20 cellular contexts compared by ENCODE assay signal in genomic region chr10:120486671-120487205, GRCh38. TPM values are rescaled to one million over a fixed set of nuclear protein-coding genes. Genes with fewer than 3 reads are reported as not detected.
"Had no signal": no experiment of that assay in that cellular context is flagged by ENCODE, and none has a peak within 500 bp of the region (broad histone marks: within the 10 kb centered on the region; RNA-seq: fewer than 3 reads in every experiment).

No MANE protein-coding gene starts in this region.

- H3K4me1 Mint-ChIP-seq: IgD-negative memory B cell had no signal

- H3K36me3 Mint-ChIP-seq: IgD-negative memory B cell had no signal

- H3K4me2 ChIP-seq: KMS-11 had no signal

- H3K27ac Mint-ChIP-seq: IgD-negative memory B cell had no signal

- H3K4me3 Mint-ChIP-seq: IgD-negative memory B cell had no signal

- ATAC-seq: K562, SK-N-SH treated with all-trans-retinoic acid at 6 μM for 48 hours had no signal

- H3K27ac ChIP-seq: HL-60, KMS-11 had no signal

- H3K4me3 ChIP-seq: K562 had no signal

- DNase-seq: Kasumi-1, MM.1S, NCI-H1092 treated with DMSO at 0.1 percent for 48 hours, NCI-H1436, NCI-H187, NCI-H2029, NCI-H2081 treated with DMSO at 0.1 percent for 48 hours, NCI-H2171, NCI-H226, NCI-H446, NCI-H510A, NCI-H524 treated with DMSO at 0.1 percent for 48 hours, NCI-H69, RPMI8226, SHP77 had no signal

- H3K9ac ChIP-seq: KMS-11 had no signal

RNA-seq across cellular contexts. Expression of gene PLPP4, which starts 29.7 kb away (rescaled TPM):
- total RNA-seq: K562 had no signal
- polyA plus RNA-seq: IgD-negative memory B cell had no signal
